16 cellular contexts compared by ENCODE assay signal in the genomic region with DNA sequence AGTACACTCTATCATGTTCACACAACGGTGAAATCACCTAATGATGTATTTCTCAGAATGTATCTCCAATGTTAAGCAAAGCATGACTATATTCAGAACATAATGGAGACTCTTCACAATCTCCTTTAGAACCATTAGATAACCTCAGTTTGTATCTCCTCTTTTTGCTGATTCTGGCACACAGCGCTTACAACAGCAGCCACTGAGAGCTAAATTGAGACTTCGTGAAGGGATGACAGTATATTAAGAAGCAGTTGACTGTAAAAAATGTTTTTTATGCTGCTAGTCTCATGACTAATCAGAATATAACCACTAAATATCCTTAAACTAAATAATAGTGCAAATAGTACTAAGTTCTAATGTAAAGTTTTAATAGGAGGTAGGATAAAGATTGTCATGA. TPM values are rescaled to one million over a fixed set of nuclear protein-coding genes. Genes with fewer than 3 reads are reported as not detected.
A peak's percentile ranks its signal among the peaks of the same experiment; 100 is the strongest.
DNase-seq lines count a peak whose midpoint lies in the region; ATAC-seq, FAIRE-seq and TF ChIP-seq lines count a peak whose summit lies in the region.
"Had no signal": no experiment of that assay in that cellular context is flagged by ENCODE, and none has a peak within 500 bp of the region (broad histone marks: within the 10 kb centered on the region; RNA-seq: fewer than 3 reads in every experiment).

No MANE protein-coding gene starts in this region.

- H3K9me3 ChIP-seq in CD8-positive, alpha-beta T cell (ENCODE audit: low read length): no peaks in the 10 kb centered on the region
- H3K9me3 ChIP-seq in astrocyte (ENCODE audit: insufficient read depth, low read depth, low read length) (no peaks in the 10 kb centered on the region), Caco-2 (no peaks in the 10 kb centered on the region)
- H3K9me3 ChIP-seq: sigmoid colon had no signal

- peak overlapping the region; percentile 16 for H3K27ac Mint-ChIP-seq in CD8-positive, alpha-beta T cell
- H3K27ac Mint-ChIP-seq in astrocyte (ENCODE audit: unreplicated experiment) (peak overlapping the region; percentile 34), Caco-2 (ENCODE audit: unreplicated experiment) (no peak overlapping the region)
- H3K27ac Mint-ChIP-seq: activated CD4-positive, alpha-beta memory T cell treated with anti-CD3 and anti-CD28 coated beads, Interleukin-2, amount 10 ng/mL, durations not matched to agents 7 days and 5 days had no signal

- CTCF ChIA-PET in CD8-positive, alpha-beta T cell (lab: Charles Lee): interaction anchor here (0.8 kb wide), 1 partner anchor 139 kb away, joined by 3 read pairs; no protein-coding TSS in a partner anchor
- CTCF ChIA-PET in Caco-2 (lab: Charles Lee): no interaction called here

- H2AFZ ChIP-seq in astrocyte (ENCODE audit: low read depth, low read length): no peak overlapping the region

- intact Hi-C loops in CD8-positive, alpha-beta T cell (cut with DNase I, micrococcal nuclease): no loop called here
- intact Hi-C loops in Caco-2 (cut with micrococcal nuclease; ENCODE audit: unreplicated experiment): no loop called here

- no peak overlapping the region for H3K4me3 Mint-ChIP-seq in CD8-positive, alpha-beta T cell
- H3K4me3 Mint-ChIP-seq in astrocyte (ENCODE audit: unreplicated experiment): no peak overlapping the region
- H3K4me3 Mint-ChIP-seq in Caco-2 (ENCODE audit: unreplicated experiment): no peak overlapping the region
- H3K4me3 Mint-ChIP-seq: activated CD4-positive, alpha-beta memory T cell treated with anti-CD3 and anti-CD28 coated beads, Interleukin-2, amount 10 ng/mL, durations not matched to agents 7 days and 5 days had no signal

- H4K20me1 ChIP-seq in astrocyte (ENCODE audit: insufficient read depth, low read length): peaks cover 74% of the 10 kb centered on the region

- DNase-seq in CD8-positive, alpha-beta T cell: no peak
- DNase-seq in astrocyte (ENCODE audit: low read depth): no peak
- peak; percentile 12 for DNase-seq in myocyte (ENCODE audit: low read depth)
- no peak for DNase-seq in NCI-H446 treated with DMSO at 0.1 percent for 48 hours (lab: John Stamatoyannopoulos, UW)
- no peak for DNase-seq in mesenteric fat pad (ENCODE audit: low spot score)
- no peak for DNase-seq in Caco-2
- DNase-seq: activated CD4-positive, alpha-beta memory T cell treated with anti-CD3 and anti-CD28 coated beads, Interleukin-2, amount 10 ng/mL, durations not matched to agents 7 days and 5 days; hypothalamus; NCI-H1092 treated with DMSO at 0.1 percent for 48 hours; NCI-H526 treated with DMSO at 0.1 percent for 48 hours; SHP77; sigmoid colon; stimulated activated CD4-positive, alpha-beta T cell treated with anti-CD3 and anti-CD28 coated beads, Interleukin-1b, Interleukin-23, amount 100 ng/mL, for 48 hours had no signal

- peaks cover 37% of the 10 kb centered on the region for H3K4me1 ChIP-seq in CD8-positive, alpha-beta T cell (ENCODE audit: insufficient read depth, low read length)
- H3K4me1 ChIP-seq in astrocyte (ENCODE audit: insufficient read depth, low read length) (no peaks in the 10 kb centered on the region), Caco-2 (no peaks in the 10 kb centered on the region)

- H3K27me3 ChIP-seq in CD8-positive, alpha-beta T cell (ENCODE audit: insufficient read depth, low read length): no peaks in the 10 kb centered on the region
- no peaks in the 10 kb centered on the region for H3K27me3 ChIP-seq in astrocyte (ENCODE audit: insufficient read depth, low read length)
- no peaks in the 10 kb centered on the region for H3K27me3 ChIP-seq in Caco-2 (replicated peaks; ENCODE audit: control insufficient read depth, insufficient read depth, low read length)
- H3K27me3 ChIP-seq: sigmoid colon had no signal

- no peak for ATAC-seq in CD8-positive, alpha-beta T cell
- no peak for ATAC-seq in GM18873 (IDR thresholded peaks at IDR 0.05; ENCODE audit: low FRiP score, unreplicated experiment)

- FAIRE-seq in A204.1 (lab: Jason Lieb, UNC) (peak; percentile 11), astrocyte (lab: Jason Lieb, UNC) (no peak)

- H3K4me2 ChIP-seq in astrocyte (ENCODE audit: low read length): no peak overlapping the region

- no peak overlapping the region for H3K27ac ChIP-seq in CD8-positive, alpha-beta T cell (ENCODE audit: low read depth, low read length)
- H3K27ac ChIP-seq in astrocyte (ENCODE audit: low read depth, low read length): no peak overlapping the region
- H3K27ac ChIP-seq: sigmoid colon had no signal

- H3K9ac ChIP-seq in astrocyte (ENCODE audit: low read length): no peak overlapping the region

- H3K27me3 Mint-ChIP-seq in CD8-positive, alpha-beta T cell (ENCODE audit: low read depth): no peaks in the 10 kb centered on the region
- H3K27me3 Mint-ChIP-seq in astrocyte (ENCODE audit: low read depth, unreplicated experiment) (no peaks in the 10 kb centered on the region), Caco-2 (ENCODE audit: insufficient read depth, unreplicated experiment) (no peaks in the 10 kb centered on the region)
- H3K27me3 Mint-ChIP-seq: activated CD4-positive, alpha-beta memory T cell treated with anti-CD3 and anti-CD28 coated beads, Interleukin-2, amount 10 ng/mL, durations not matched to agents 7 days and 5 days had no signal

- no peaks in the 10 kb centered on the region for H3K9me3 Mint-ChIP-seq in CD8-positive, alpha-beta T cell
- H3K9me3 Mint-ChIP-seq in astrocyte (ENCODE audit: unreplicated experiment) (no peaks in the 10 kb centered on the region), Caco-2 (ENCODE audit: unreplicated experiment) (no peaks in the 10 kb centered on the region)
- H3K9me3 Mint-ChIP-seq: activated CD4-positive, alpha-beta memory T cell treated with anti-CD3 and anti-CD28 coated beads, Interleukin-2, amount 10 ng/mL, durations not matched to agents 7 days and 5 days had no signal

- no peak overlapping the region for H3K4me3 ChIP-seq in CD8-positive, alpha-beta T cell (ENCODE audit: low read depth, low read length)
- H3K4me3 ChIP-seq in astrocyte (ENCODE audit: insufficient read depth, low read depth, low read length) (no peak overlapping the region), Caco-2 (ENCODE audit: low read depth, low read length) (no peak overlapping the region)
- H3K4me3 ChIP-seq: coronary artery, sigmoid colon had no signal

- H3K79me2 ChIP-seq in astrocyte (ENCODE audit: insufficient read depth, low read length): peaks cover 94% of the 10 kb centered on the region

- peaks cover 72% of the 10 kb centered on the region for H3K4me1 Mint-ChIP-seq in CD8-positive, alpha-beta T cell (ENCODE audit: low read depth)
- H3K4me1 Mint-ChIP-seq in astrocyte (ENCODE audit: low read depth, unreplicated experiment): peaks cover 22% of the 10 kb centered on the region
- H3K4me1 Mint-ChIP-seq in Caco-2 (ENCODE audit: low read depth, unreplicated experiment): peaks cover 6% of the 10 kb centered on the region

- peaks cover 61% of the 10 kb centered on the region for H3K36me3 Mint-ChIP-seq in CD8-positive, alpha-beta T cell
- H3K36me3 Mint-ChIP-seq in astrocyte (ENCODE audit: low read depth, unreplicated experiment) (no peaks in the 10 kb centered on the region), Caco-2 (ENCODE audit: insufficient read depth, unreplicated experiment) (peaks cover 38% of the 10 kb centered on the region)

- H3K36me3 ChIP-seq in CD8-positive, alpha-beta T cell (ENCODE audit: insufficient read depth, low read length): peaks cover 12% of the 10 kb centered on the region
- H3K36me3 ChIP-seq in astrocyte (ENCODE audit: insufficient read depth, low read length) (peaks cover 3% of the 10 kb centered on the region), Caco-2 (ENCODE audit: control insufficient read depth, insufficient read depth, low read length) (no peaks in the 10 kb centered on the region)

- BruUV-seq in Caco-2 (replicated peaks; lab: Mats Ljungman, UMichigan): no TSS peak

- TF ChIP-seq CTCF in CD8-positive, alpha-beta T cell (IDR thresholded peaks at IDR 0.05): no peak
- TF ChIP-seq CTCF in astrocyte (IDR thresholded peaks at IDR 0.05; ENCODE audit: insufficient read depth, low read depth, low read length) (no peak), Caco-2 (IDR thresholded peaks at IDR 0.05; ENCODE audit: insufficient read depth in 1 of 2, low read depth in 1 of 2, low read length in 1 of 2, severe bottlenecking in 1 of 2, unreplicated experiment in 1 of 2) (no peak)

- POLR2A ChIA-PET in CD8-positive, alpha-beta T cell (lab: Charles Lee): interaction anchor here (0.9 to 1.6 kb wide), 2 partner anchors 32 to 59 kb away, joined by 3 read pairs; no protein-coding TSS in a partner anchor
- POLR2A ChIA-PET in Caco-2 (lab: Charles Lee): no interaction called here

RNA-seq across cellular contexts. Expression of a gene that starts 46.9 kb away (rescaled TPM):
- total RNA-seq in CD8-positive, alpha-beta T cell: 100 to 1,000 TPM; 320 TPM
- total RNA-seq in astrocyte (57.4 and 62.5 TPM in 2 replicates), myocyte (42.4 and 51.7 TPM in 2 replicates), mesenteric fat pad (72.4 TPM), Caco-2 (2022) (61.4 and 63.1 TPM in 2 replicates)
- polyA plus RNA-seq in myocyte (2012): 23.3 TPM
